ENCODE assay signal across 1 cellular context in the genomic region with DNA sequence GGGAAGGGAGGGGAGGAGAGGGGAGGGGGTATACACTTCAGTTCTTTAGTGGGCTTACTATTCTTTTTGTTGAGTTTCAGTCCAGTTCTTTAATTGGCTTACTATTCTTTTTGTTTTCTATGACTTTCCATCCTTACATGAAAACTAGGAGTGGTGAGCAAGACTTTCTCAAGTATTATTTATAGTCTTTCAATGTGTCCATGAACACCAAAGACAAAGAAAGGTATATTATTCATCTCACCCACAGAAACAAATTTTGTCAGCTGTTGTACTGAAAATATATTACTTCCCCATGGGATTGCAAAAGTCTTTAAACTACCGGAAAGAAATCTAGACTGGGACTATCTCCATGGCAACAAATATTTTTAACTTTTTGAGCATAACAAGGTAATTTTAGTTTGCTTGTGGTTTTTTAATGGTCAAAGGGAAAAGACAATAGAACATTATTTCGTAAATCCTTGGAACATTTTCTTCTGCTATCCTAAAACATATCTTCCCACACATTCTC.
A peak's percentile ranks its signal among the peaks of the same experiment; 100 is the strongest.
TF ChIP-seq lines count a peak whose summit lies in the region.

No MANE protein-coding gene starts in this region.

TF ChIP-seq in HEK293, 187 proteins besides CTCF, POLR2A, EP300 and RAD21 (continued from another document):
- TF ChIP-seq, protein P1, sequence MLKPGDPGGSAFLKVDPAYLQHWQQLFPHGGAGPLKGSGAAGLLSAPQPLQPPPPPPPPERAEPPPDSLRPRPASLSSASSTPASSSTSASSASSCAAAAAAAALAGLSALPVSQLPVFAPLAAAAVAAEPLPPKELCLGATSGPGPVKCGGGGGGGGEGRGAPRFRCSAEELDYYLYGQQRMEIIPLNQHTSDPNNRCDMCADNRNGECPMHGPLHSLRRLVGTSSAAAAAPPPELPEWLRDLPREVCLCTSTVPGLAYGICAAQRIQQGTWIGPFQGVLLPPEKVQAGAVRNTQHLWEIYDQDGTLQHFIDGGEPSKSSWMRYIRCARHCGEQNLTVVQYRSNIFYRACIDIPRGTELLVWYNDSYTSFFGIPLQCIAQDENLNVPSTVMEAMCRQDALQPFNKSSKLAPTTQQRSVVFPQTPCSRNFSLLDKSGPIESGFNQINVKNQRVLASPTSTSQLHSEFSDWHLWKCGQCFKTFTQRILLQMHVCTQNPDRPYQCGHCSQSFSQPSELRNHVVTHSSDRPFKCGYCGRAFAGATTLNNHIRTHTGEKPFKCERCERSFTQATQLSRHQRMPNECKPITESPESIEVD (tag by site-specific recombination; IDR thresholded peaks at IDR 0.05): peak; percentile 71
